13 cellular contexts compared by ENCODE assay signal in the genomic region with DNA sequence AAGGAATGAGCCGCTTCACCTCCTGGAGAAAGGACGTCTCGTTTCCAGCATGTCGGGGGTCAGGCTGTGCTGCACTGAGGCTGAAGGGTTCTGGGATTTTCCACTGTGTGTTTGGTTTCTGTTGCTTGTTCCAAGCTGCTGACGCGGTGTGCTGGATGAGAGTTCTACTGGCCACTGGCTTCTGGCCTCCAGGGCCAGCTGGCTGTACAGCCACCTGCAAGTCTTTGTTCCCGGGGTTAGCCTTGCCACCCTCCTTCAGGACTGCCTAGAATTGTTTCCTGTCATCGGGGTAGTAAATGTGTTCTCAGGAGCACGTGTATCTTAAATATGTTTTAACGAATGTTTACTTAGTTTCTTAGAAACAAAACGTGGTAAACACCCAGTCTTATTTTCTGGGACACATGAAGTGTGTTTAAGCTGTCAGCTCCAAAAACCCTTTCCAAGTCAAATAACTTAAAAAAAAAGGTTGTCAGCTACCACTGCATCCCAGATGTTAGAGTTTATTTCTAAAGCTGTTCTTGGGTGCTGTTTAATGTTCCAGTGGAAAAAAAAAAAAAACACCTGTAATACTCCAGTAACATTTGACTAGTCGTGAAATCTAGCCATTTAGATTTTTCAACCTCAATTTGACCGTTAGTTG.
DNase-seq lines count a peak whose midpoint lies in the region; ATAC-seq and TF ChIP-seq lines count a peak whose summit lies in the region.
"Had no signal": no experiment of that assay in that cellular context is flagged by ENCODE, and none has a peak within 500 bp of the region (broad histone marks: within the 10 kb centered on the region; RNA-seq: fewer than 3 reads in every experiment).

No MANE protein-coding gene starts in this region.

- ATAC-seq in left lung (peak; percentile 65), GM18505 (IDR thresholded peaks at IDR 0.05; ENCODE audit: unreplicated experiment) (no peak)
- ATAC-seq: T-cell had no signal

- H3K4me3 ChIP-seq in dorsolateral prefrontal cortex (peak overlapping the region in 7 of 59 donors; percentile 1 to 31 (median 21)), left lung (no peak overlapping the region), stomach smooth muscle (ENCODE audit: low read length in 2 of 2) (peak overlapping the region; percentile 50 to 52)

- H3K9ac ChIP-seq in stomach smooth muscle (ENCODE audit: low read length in 2 of 2), result peak overlapping the region in 1 of 2 donors; percentile 38

- TF ChIP-seq CTCF in dorsolateral prefrontal cortex (IDR thresholded peaks at IDR 0.05 in 54 of 56, conservative IDR thresholded peaks at IDR 0.05 in 2 of 56; ENCODE audit: low read depth in 1 of 56, partially characterized antibody in 56 of 56), result peak in 1 of 56 donors; percentile 10
- no peak for TF ChIP-seq CTCF in left lung (IDR thresholded peaks at IDR 0.05)
- no peak for TF ChIP-seq CTCF in GM10266 (IDR thresholded peaks at IDR 0.05; ENCODE audit: control insufficient read depth, insufficient read depth, low read depth, missing control alignments)

- no peak for TF ChIP-seq POLR2A in GM18505 (IDR thresholded peaks at IDR 0.05; ENCODE audit: borderline replicate concordance, extremely low read depth, insufficient read depth, insufficient read length)

- no peaks in the 10 kb centered on the region for H3K36me3 ChIP-seq in left lung
- H3K36me3 ChIP-seq in stomach smooth muscle (ENCODE audit: control insufficient read depth in 2 of 2, insufficient read depth in 2 of 2, low read length in 2 of 2), result peaks cover under 1 to 4% of the 10 kb centered on the region in 2 donors

- H3K27me3 ChIP-seq in dorsolateral prefrontal cortex, result no peaks in the 10 kb centered on the region
- no peaks in the 10 kb centered on the region for H3K27me3 ChIP-seq in left lung
- no peaks in the 10 kb centered on the region for H3K27me3 ChIP-seq in stomach smooth muscle (ENCODE audit: control insufficient read depth in 1 of 2, insufficient read depth in 2 of 2, low read length in 2 of 2)

- H3K4me1 ChIP-seq in left lung, result peaks cover 3 to 4% of the 10 kb centered on the region in 2 donors
- peaks cover 44% of the 10 kb centered on the region for H3K4me1 ChIP-seq in stomach smooth muscle (ENCODE audit: control insufficient read depth, insufficient read depth, low read length)

- DNase-seq in NCI-H2196 treated with DMSO at 0.1 percent for 48 hours (lab: John Stamatoyannopoulos, UW; ENCODE audit: unreplicated experiment) (peak; percentile 22), dorsolateral prefrontal cortex (peak in 6 of 10 donors; percentile 22 to 80 (median 66)), left lung (no peak), T-helper 1 cell (no peak), GM10266 (ENCODE audit: extremely low spot score) (no peak), LoVo (ENCODE audit: low spot score) (no peak)
- DNase-seq: activated CD4-positive, alpha-beta T cell treated with anti-CD3 and anti-CD28 coated beads, Interleukin-2, amount 50 U/mL, for 4 hours; CD8-positive, alpha-beta memory T cell; cortex of kidney; NCI-H1105 treated with DMSO at 0.1 percent for 48 hours; T-cell had no signal

- H3K9me3 ChIP-seq in left lung, result no peaks in the 10 kb centered on the region
- H3K9me3 ChIP-seq in stomach smooth muscle (ENCODE audit: control insufficient read depth in 2 of 2, low read length in 2 of 2), result no peaks in the 10 kb centered on the region

- intact Hi-C loops in dorsolateral prefrontal cortex (cut with DNase I), result no loop called here
- intact Hi-C loops in left lung (cut with DNase I), result no loop called here

- H3K27ac ChIP-seq in dorsolateral prefrontal cortex (peak overlapping the region in 56 of 59 donors; percentile 18 to 97 (median 82)), left lung (no peak overlapping the region), stomach smooth muscle (ENCODE audit: low read length) (peak overlapping the region; percentile 84)

Comparison
In these comparisons a context has a peak if more than half of its experiments do, and no peak if none do; other contexts are left out.
1. DNase-seq: peak in NCI-H2196 treated with DMSO at 0.1 percent for 48 hours (single experiment) and dorsolateral prefrontal cortex (6 of 10); none in left lung (0 of 2), T-helper 1 cell (0 of 5), GM10266 (single experiment) and LoVo (single experiment).
2. H3K27ac ChIP-seq: peak in dorsolateral prefrontal cortex (56 of 59) and stomach smooth muscle (single experiment); none in left lung (0 of 2).
3. H3K4me3 ChIP-seq: peak in stomach smooth muscle (2 of 2); none in left lung (0 of 2).